In the genomic region with DNA sequence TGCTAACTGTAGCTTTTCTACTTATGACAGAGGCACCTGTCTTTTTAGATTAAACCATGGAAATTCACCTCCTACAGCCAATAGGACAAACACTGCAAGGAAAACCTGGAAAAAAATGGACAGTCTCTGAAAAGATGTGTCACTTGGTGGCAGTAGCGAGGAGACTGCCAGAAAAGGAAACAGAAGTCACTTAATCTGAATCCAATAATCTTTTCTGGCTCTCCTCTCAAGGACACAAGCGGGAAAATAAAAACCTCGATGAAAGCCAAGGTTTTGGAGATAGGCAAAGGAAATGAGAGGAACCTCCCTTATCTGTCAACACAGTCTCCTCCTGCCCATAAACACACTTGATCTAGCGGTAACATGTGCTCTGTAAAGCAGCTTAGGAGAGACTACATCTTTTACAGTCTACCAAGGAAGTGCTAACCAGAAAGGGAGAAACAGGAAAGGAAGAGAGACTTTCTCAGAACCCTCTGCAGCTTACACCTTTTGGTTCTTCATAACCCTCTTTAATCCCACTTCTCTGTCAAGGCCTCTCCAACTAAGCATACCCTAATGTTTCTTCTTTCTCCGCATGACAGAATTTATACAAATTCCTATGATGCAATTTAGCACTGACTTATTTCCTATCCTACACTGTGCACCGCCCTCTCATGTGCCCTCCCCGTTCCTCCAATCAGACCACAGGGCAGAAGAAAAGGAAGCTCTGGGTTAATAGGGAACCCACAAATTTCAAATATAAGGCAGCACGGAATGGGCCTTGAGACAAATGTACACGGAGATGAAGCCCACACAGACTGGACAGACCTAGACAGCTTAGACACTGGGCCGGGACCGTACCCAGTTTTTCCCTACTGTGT, we compare ENCODE assay signal across 8 cellular contexts. TPM values are rescaled to one million over a fixed set of nuclear protein-coding genes. Genes with fewer than 3 reads are reported as not detected.
DNase-seq lines count a peak whose midpoint lies in the region; ATAC-seq and TF ChIP-seq lines count a peak whose summit lies in the region.

No MANE protein-coding gene starts in this region.

- TF ChIP-seq CTCF in breast epithelium (IDR thresholded peaks at IDR 0.05), result peak in 2 of 3 donors; percentile 15 to 20

- DNase-seq in NCI-H748 (lab: John Stamatoyannopoulos, UW; ENCODE audit: unreplicated experiment) (peak; percentile 15), NCI-H748 treated with DMSO at 0.1 percent for 48 hours (lab: John Stamatoyannopoulos, UW) (no peak), OCI-M2 (lab: John Stamatoyannopoulos, UW; ENCODE audit: unreplicated experiment) (peak; percentile 65), breast epithelium (ENCODE audit: low spot score in 2 of 2) (no peak), kidney glomerular epithelial cell (lab: John Stamatoyannopoulos, UW) (peak; percentile 83), stromal cell of bone marrow (ENCODE audit: low read depth) (peak; percentile 28)

- H3K4me1 ChIP-seq in breast epithelium, result no peaks in the 10 kb centered on the region

- TF ChIP-seq POLR2A in breast epithelium (IDR thresholded peaks at IDR 0.05), result no peak

- H3K27ac ChIP-seq in breast epithelium, result peak overlapping the region in 1 of 2 donors; percentile 48

- peak; percentile 13 for ATAC-seq in GM19468 (IDR thresholded peaks at IDR 0.05; ENCODE audit: extremely low read depth, unreplicated experiment)
- peak; percentile 43 for ATAC-seq in HG03469 (IDR thresholded peaks at IDR 0.05; ENCODE audit: unreplicated experiment)

- H3K36me3 ChIP-seq in breast epithelium, result no peaks in the 10 kb centered on the region

- H3K27me3 ChIP-seq in breast epithelium, result no peaks in the 10 kb centered on the region

- intact Hi-C loops in breast epithelium (cut with DNase I; ENCODE audit: low total_unique reads), result no loop called here

- H3K9me3 ChIP-seq in breast epithelium, result no peaks in the 10 kb centered on the region

- H3K4me3 ChIP-seq in breast epithelium, result peak overlapping the region in 1 of 3 donors; percentile 17

RNA-seq across cellular contexts. Expression of a gene that starts 52.8 kb away (rescaled TPM):
- 100 to 1,000 TPM in 1 of 3 donors, 10 to 100 TPM in 2; 80.3 to 106 (median 98.7) TPM for total RNA-seq in breast epithelium

Comparison
In these comparisons a context has a peak if more than half of its experiments do, and no peak if none do; other contexts are left out.
1. DNase-seq: peak in NCI-H748 (single experiment), OCI-M2 (single experiment), kidney glomerular epithelial cell (single experiment) and stromal cell of bone marrow (single experiment); none in NCI-H748 treated with DMSO at 0.1 percent for 48 hours (single experiment) and breast epithelium (0 of 2).